Comparison of ENCODE assay signal across 23 cellular contexts in the genomic region with DNA sequence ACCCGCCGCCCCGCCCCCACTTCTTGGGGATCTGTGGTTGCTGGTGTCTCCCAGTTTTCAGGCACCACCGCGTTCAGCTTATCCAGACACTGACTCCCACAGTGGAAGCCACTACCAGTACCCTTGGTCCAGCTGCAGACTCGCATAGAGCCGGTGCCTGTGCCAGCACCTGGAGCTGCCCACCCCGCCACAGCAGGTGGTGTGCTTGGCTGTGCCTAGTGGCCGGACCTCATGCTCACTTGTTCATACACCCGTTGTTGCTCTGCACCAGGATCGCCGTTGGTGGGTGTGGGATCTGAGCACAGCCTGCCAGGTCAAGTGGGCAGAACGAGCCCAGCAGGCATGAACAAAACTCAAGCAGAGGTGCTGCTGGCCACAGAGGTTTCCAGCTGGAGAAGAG.
"Had no signal": no experiment of that assay in that cellular context is flagged by ENCODE, and none has a peak within 500 bp of the region (broad histone marks: within the 10 kb centered on the region; RNA-seq: fewer than 3 reads in every experiment).

No MANE protein-coding gene starts in this region.

- H3K4me1 Mint-ChIP-seq: endodermal cell, mesothelial cell of epicardium had no signal

- DNase-seq: colonic mucosa; cortex of kidney; effector CD8-positive, alpha-beta T cell; effector memory CD8-positive, alpha-beta T cell; endodermal cell; erythroblast; esophagus squamous epithelium; foreskin fibroblast; foreskin melanocyte; gastrocnemius medialis; glutamatergic neuron; heart right ventricle; hippocampal formation; left cardiac atrium; left ventricle myocardium superior; lower lobe of right lung; mesenchymal stem cell; mucosa of descending colon had no signal

- H3K36me3 ChIP-seq: colonic mucosa, esophagus squamous epithelium, gastrocnemius medialis, heart right ventricle, left lung, lower lobe of right lung had no signal

- H3K9me3 ChIP-seq: colonic mucosa, gastrocnemius medialis had no signal

- H3K4me3 ChIP-seq: colonic mucosa, esophagus squamous epithelium, gastrocnemius medialis, heart right ventricle, left lung, lower lobe of right lung, mucosa of descending colon had no signal

- H3K27me3 Mint-ChIP-seq: dendritic cell treated with granulocyte-macrophage colony-stimulating factor and Interleukin-4, amounts not matched to agents 40 ng/mL and 50 ng/mL, for 4 days; effector memory CD8-positive, alpha-beta T cell had no signal

- H3K27ac ChIP-seq: colonic mucosa, epithelial cell of prostate, esophagus squamous epithelium, gastrocnemius medialis, heart right ventricle, left lung, lower lobe of right lung had no signal

- H3K27me3 ChIP-seq: colonic mucosa, esophagus squamous epithelium, gastrocnemius medialis, heart right ventricle, left lung had no signal

- H3K4me3 Mint-ChIP-seq: dendritic cell treated with granulocyte-macrophage colony-stimulating factor and Interleukin-4, amounts not matched to agents 40 ng/mL and 50 ng/mL, for 4 days; effector memory CD8-positive, alpha-beta T cell; endodermal cell; mesothelial cell of epicardium had no signal

- H3K4me1 ChIP-seq: colonic mucosa, esophagus squamous epithelium, gastrocnemius medialis, heart right ventricle, left lung, lower lobe of right lung had no signal

- ATAC-seq: effector memory CD8-positive, alpha-beta T cell; esophagus mucosa; gastrocnemius medialis; heart right ventricle; left cardiac atrium; left lung; left ventricle myocardium superior; mucosa of descending colon had no signal

- H3K36me3 Mint-ChIP-seq: mesothelial cell of epicardium had no signal

- H3K27ac Mint-ChIP-seq: dendritic cell treated with granulocyte-macrophage colony-stimulating factor and Interleukin-4, amounts not matched to agents 40 ng/mL and 50 ng/mL, for 4 days; effector memory CD8-positive, alpha-beta T cell; endodermal cell; mesothelial cell of epicardium had no signal
